9 cellular contexts compared by ENCODE assay signal in genomic region chr14:91889477-91890211, GRCh38. TPM values are rescaled to one million over a fixed set of nuclear protein-coding genes. Genes with fewer than 3 reads are reported as not detected.
DNase-seq lines count a peak whose midpoint lies in the region; ATAC-seq and TF ChIP-seq lines count a peak whose summit lies in the region.
"Had no signal": no experiment of that assay in that cellular context is flagged by ENCODE, and none has a peak within 500 bp of the region (broad histone marks: within the 10 kb centered on the region; RNA-seq: fewer than 3 reads in every experiment).

No MANE protein-coding gene starts in this region.

- POLR2A ChIA-PET in SK-N-SH (lab: Yijun Ruan, JAX): no interaction called here

- peaks cover 43% of the 10 kb centered on the region for H3K4me1 Mint-ChIP-seq in activated CD8-positive, alpha-beta memory T cell treated with anti-CD3 and anti-CD28 coated beads, Interleukin-2, amount 10 ng/mL, durations not matched to agents 7 days and 5 days

- H3K9me2 ChIP-seq in SK-N-SH: no peaks in the 10 kb centered on the region

- no peak for TF ChIP-seq EP300 in SK-N-SH (IDR thresholded peaks at IDR 0.05; ENCODE audit: borderline replicate concordance in 1 of 2, low read depth in 1 of 2, low read length in 1 of 2)

- no peaks in the 10 kb centered on the region for H3K79me2 ChIP-seq in SK-N-SH (ENCODE audit: insufficient read depth)

- no peak for ATAC-seq in activated CD8-positive, alpha-beta memory T cell treated with anti-CD3 and anti-CD28 coated beads, Interleukin-2, amount 10 ng/mL, durations not matched to agents 7 days and 5 days
- ATAC-seq in mucosa of descending colon: peak; percentile 80

- peaks cover 1% of the 10 kb centered on the region for H3K36me3 Mint-ChIP-seq in activated CD8-positive, alpha-beta memory T cell treated with anti-CD3 and anti-CD28 coated beads, Interleukin-2, amount 10 ng/mL, durations not matched to agents 7 days and 5 days

- no peak for TF ChIP-seq RAD21 in SK-N-SH (IDR thresholded peaks at IDR 0.05; ENCODE audit: low read length)

- intact Hi-C loops in mucosa of descending colon (cut with DNase I, micrococcal nuclease) (no loop called here), tibial artery (cut with DNase I; ENCODE audit: low total_unique reads) (no loop called here)

- H3K4me1 ChIP-seq in mucosa of descending colon (ENCODE audit: low read depth) (no peaks in the 10 kb centered on the region), tibial artery (peaks cover 0 to 81% (median 55%) of the 10 kb centered on the region in 4 donors), SK-N-SH (ENCODE audit: control insufficient read depth in 1 of 2, insufficient read depth in 2 of 2, low read depth in 1 of 2, low read length in 1 of 2) (no peaks in the 10 kb centered on the region)

- CTCF ChIA-PET in activated CD8-positive, alpha-beta memory T cell treated with anti-CD3 and anti-CD28 coated beads, Interleukin-2, amount 10 ng/mL, durations not matched to agents 7 days and 5 days (lab: Charles Lee): interaction anchor here (1.0 to 1.3 kb wide), 3 partner anchors 9 to 15 kb away, joined by 3 to 4 read pairs (median 3); no protein-coding TSS in a partner anchor
- CTCF ChIA-PET in SK-N-SH (lab: Yijun Ruan, JAX): no interaction called here

- no peaks in the 10 kb centered on the region for H3F3A ChIP-seq in SK-N-SH (replicated peaks; ENCODE audit: insufficient read depth)

- no peak overlapping the region for H2AFZ ChIP-seq in SK-N-SH (ENCODE audit: low read depth)

- peak overlapping the region; percentile 70 to 89 for H3K27ac ChIP-seq in tibial artery
- no peak overlapping the region for H3K27ac ChIP-seq in SK-N-SH (ENCODE audit: low read depth in 2 of 2, low read length in 1 of 2)

- no peak overlapping the region for H3K4me3 Mint-ChIP-seq in activated CD8-positive, alpha-beta memory T cell treated with anti-CD3 and anti-CD28 coated beads, Interleukin-2, amount 10 ng/mL, durations not matched to agents 7 days and 5 days

- TF ChIP-seq POLR2A in erythroblast (IDR thresholded peaks at IDR 0.05; ENCODE audit: low read length): no peak

- H3K27me3 Mint-ChIP-seq in activated CD8-positive, alpha-beta memory T cell treated with anti-CD3 and anti-CD28 coated beads, Interleukin-2, amount 10 ng/mL, durations not matched to agents 7 days and 5 days: no peaks in the 10 kb centered on the region

- no peaks in the 10 kb centered on the region for H3K27me3 ChIP-seq in tibial artery
- H3K27me3 ChIP-seq in SK-N-SH (ENCODE audit: insufficient read depth): no peaks in the 10 kb centered on the region

- H3K9me3 ChIP-seq in mucosa of descending colon (no peaks in the 10 kb centered on the region), tibial artery (no peaks in the 10 kb centered on the region), SK-N-SH (no peaks in the 10 kb centered on the region)

- no peak overlapping the region for H3K4me3 ChIP-seq in mucosa of descending colon
- no peak overlapping the region for H3K4me3 ChIP-seq in tibial artery
- no peak overlapping the region for H3K4me3 ChIP-seq in SK-N-SH (ENCODE audit: low read depth in 2 of 2, low read length in 1 of 2)

- 72% methylated on average over 8 of the region's 13 CpGs for WGBS in SK-N-SH (ENCODE audit: low lambda C conversion rate)

- H3K36me3 ChIP-seq in mucosa of descending colon (ENCODE audit: low read depth) (no peaks in the 10 kb centered on the region), tibial artery (peaks cover 3 to 10% (median 10%) of the 10 kb centered on the region in 3 donors), SK-N-SH (replicated peaks in 1 of 2; ENCODE audit: control insufficient read depth in 1 of 2, insufficient read depth in 2 of 2, low read length in 1 of 2) (peaks cover 8 to 59% of the 10 kb centered on the region in 2 experiments)

- TF ChIP-seq CTCF in mucosa of descending colon (IDR thresholded peaks at IDR 0.05): no peak
- TF ChIP-seq CTCF in tibial artery (IDR thresholded peaks at IDR 0.05): no peak
- no peak for TF ChIP-seq CTCF in SK-N-SH (IDR thresholded peaks at IDR 0.05)

- H3K27ac Mint-ChIP-seq in activated CD8-positive, alpha-beta memory T cell treated with anti-CD3 and anti-CD28 coated beads, Interleukin-2, amount 10 ng/mL, durations not matched to agents 7 days and 5 days: peak overlapping the region; percentile 78

- no peak overlapping the region for H3K9ac ChIP-seq in SK-N-SH

- H4K20me1 ChIP-seq in SK-N-SH (ENCODE audit: insufficient read depth): no peaks in the 10 kb centered on the region

- no peaks in the 10 kb centered on the region for H3K9me3 Mint-ChIP-seq in activated CD8-positive, alpha-beta memory T cell treated with anti-CD3 and anti-CD28 coated beads, Interleukin-2, amount 10 ng/mL, durations not matched to agents 7 days and 5 days (ENCODE audit: low read depth)

- no peak overlapping the region for H3K4me2 ChIP-seq in SK-N-SH

- DNase-seq in activated CD8-positive, alpha-beta memory T cell treated with anti-CD3 and anti-CD28 coated beads, Interleukin-2, amount 10 ng/mL, durations not matched to agents 7 days and 5 days: no peak
- no peak for DNase-seq in activated CD8-positive, alpha-beta memory T cell treated with anti-CD3 and anti-CD28 coated beads, Interleukin-2, amount 50 U/mL, for 4 hours
- DNase-seq in dermis blood vessel endothelial cell (peak; percentile 28), mucosa of descending colon (peak in 2 of 3 donors; percentile 37 to 49), tibial artery (no peak), SK-N-SH (no peak), erythroblast (lab: John Stamatoyannopoulos, UW) (no peak), COLO829 (ENCODE audit: low spot score) (no peak)
- DNase-seq: IMR-90 had no signal

TF ChIP-seq in SK-N-SH, 30 proteins besides CTCF, POLR2A, EP300 and RAD21 (continues in another document):
- TF ChIP-seq RFX5 (IDR thresholded peaks at IDR 0.05; ENCODE audit: low read length): no peak
- TF ChIP-seq RCOR1 (IDR thresholded peaks at IDR 0.05; ENCODE audit: low read length): no peak
- no peak for TF ChIP-seq ZBTB33 (IDR thresholded peaks at IDR 0.05; ENCODE audit: borderline replicate concordance, low read depth)
- TF ChIP-seq YY1 (IDR thresholded peaks at IDR 0.05; ENCODE audit: low read depth): no peak
- no peak for TF ChIP-seq POLR2AphosphoS5 (IDR thresholded peaks at IDR 0.05; ENCODE audit: low read depth, low read length)
- no peak for TF ChIP-seq PBX3 (IDR thresholded peaks at IDR 0.05)
- TF ChIP-seq FOSL2 (IDR thresholded peaks at IDR 0.05; ENCODE audit: borderline replicate concordance, low read depth): no peak
- no peak for TF ChIP-seq RXRA (IDR thresholded peaks at IDR 0.05; ENCODE audit: borderline replicate concordance, low read depth)
- no peak for TF ChIP-seq NRF1 (IDR thresholded peaks at IDR 0.05; ENCODE audit: low read depth, low read length)
- TF ChIP-seq FOXM1 (IDR thresholded peaks at IDR 0.05; ENCODE audit: low read depth): no peak
- TF ChIP-seq USF1 (IDR thresholded peaks at IDR 0.05; ENCODE audit: borderline replicate concordance, low read depth): no peak

RNA-seq across cellular contexts. Expression of gene TC2N, which starts 22.3 kb away (rescaled TPM):
- total RNA-seq in activated CD8-positive, alpha-beta memory T cell treated with anti-CD3 and anti-CD28 coated beads, Interleukin-2, amount 10 ng/mL, durations not matched to agents 7 days and 5 days: 10 to 100 TPM; 46.3 to 86.0 TPM
- total RNA-seq in dermis blood vessel endothelial cell (16.8 and 24.2 TPM in 2 replicates), mucosa of descending colon (10 to 100 TPM; 39.0 to 75.1 (median 63.6) TPM)
- 0.02 TPM in 1 of 2 replicates, not detected in the other for polyA plus RNA-seq in SK-N-SH (2012; rRNA removed)
- polyA plus RNA-seq in SK-N-SH (2012; cell fraction: cytosol; rRNA removed): 0.01 and 0.03 TPM in 2 replicates
- 0.01 and 0.17 TPM in 2 replicates for polyA plus RNA-seq in SK-N-SH (2012; cell fraction: nucleus; rRNA removed)

RNA-seq across cellular contexts. Expression of gene FBLN5, which starts 57.9 kb away (rescaled TPM):
- under 1 TPM; 0.23 to 0.73 TPM for total RNA-seq in activated CD8-positive, alpha-beta memory T cell treated with anti-CD3 and anti-CD28 coated beads, Interleukin-2, amount 10 ng/mL, durations not matched to agents 7 days and 5 days
- total RNA-seq in dermis blood vessel endothelial cell (0.51 and 0.98 TPM in 2 replicates), mucosa of descending colon (10 to 100 TPM in 2 of 3 donors, 1 to 10 TPM in 1; 6.1 to 56.7 (median 18.6) TPM)
- polyA plus RNA-seq in SK-N-SH (2012; rRNA removed): 36.7 and 39.8 TPM in 2 replicates
- 39.8 and 41.0 TPM in 2 replicates for polyA plus RNA-seq in SK-N-SH (2012; cell fraction: cytosol; rRNA removed)
- 35.2 and 35.3 TPM in 2 replicates for polyA plus RNA-seq in SK-N-SH (2012; cell fraction: nucleus; rRNA removed)

Comparison
In these comparisons a context has a peak if more than half of its experiments do, and no peak if none do; other contexts are left out.
1. DNase-seq: peak in dermis blood vessel endothelial cell (single experiment) and mucosa of descending colon (2 of 3); none in activated CD8-positive, alpha-beta memory T cell treated with anti-CD3 and anti-CD28 coated beads, Interleukin-2, amount 10 ng/mL, durations not matched to agents 7 days and 5 days (single experiment), activated CD8-positive, alpha-beta memory T cell treated with anti-CD3 and anti-CD28 coated beads, Interleukin-2, amount 50 U/mL, for 4 hours (single experiment), tibial artery (0 of 2), SK-N-SH (single experiment), erythroblast (0 of 2) and COLO829 (single experiment).
2. H3K27ac ChIP-seq: peak in tibial artery (2 of 2); none in SK-N-SH (0 of 2).